Comparison of ENCODE assay signal across 8 cellular contexts in genomic region chr22:37519268-37520195, GRCh38. TPM values are rescaled to one million over a fixed set of nuclear protein-coding genes. Genes with fewer than 3 reads are reported as not detected.
DNase-seq lines count a peak whose midpoint lies in the region; ATAC-seq and TF ChIP-seq lines count a peak whose summit lies in the region.

Gene CARD10 (minus strand): TSS chr22:37519415. CDS start chr22:37519200, 215 bp downstream.

- DNase-seq in GM06990 (ENCODE audit: extremely low read depth, insufficient read length) (no peak), OCI-M1 (lab: John Stamatoyannopoulos, UW) (peak; percentile 23), dermis blood vessel endothelial cell (peak; percentile 48), memory B cell (ENCODE audit: low spot score in 2 of 2) (peak in 1 of 2 donors; percentile 27)
- no peak for DNase-seq in activated CD8-positive, alpha-beta memory T cell treated with anti-CD3 and anti-CD28 coated beads, Interleukin-2, amount 50 U/mL, for 4 hours

- ATAC-seq in memory B cell (ENCODE audit: low read depth) (peak; percentile 57), HG03378 (IDR thresholded peaks at IDR 0.05; ENCODE audit: unreplicated experiment) (no peak), HG02981 (IDR thresholded peaks at IDR 0.05; ENCODE audit: unreplicated experiment) (no peak)

- no peaks in the 10 kb centered on the region for H3K4me1 ChIP-seq in urinary bladder (ENCODE audit: insufficient read depth)

- no peak within 1 kb of the TSS for H3K27ac Mint-ChIP-seq in memory B cell

- H3K27me3 ChIP-seq in GM06990 (replicated peaks; ENCODE audit: control insufficient read depth, insufficient read depth, low read length), result no peaks in the 10 kb centered on the region; the same call in none of the 2 replicates

- peaks cover 2% of the 10 kb centered on the region for H3K36me3 Mint-ChIP-seq in memory B cell

- H3K27me3 Mint-ChIP-seq in memory B cell, result peaks cover 25% of the 10 kb centered on the region

- WGBS in urinary bladder, result 4% methylated on average over 97 of the region's 99 CpGs

- no peak for TF ChIP-seq CTCF in GM06990 (IDR thresholded peaks at IDR 0.05; ENCODE audit: insufficient read depth, low read length, poor library complexity, severe bottlenecking)

- H3K4me3 ChIP-seq in GM06990 (replicated peaks; ENCODE audit: low read depth, low read length) (peak within 1 kb of the TSS; percentile 26), urinary bladder (ENCODE audit: low read depth, low read length) (peak within 1 kb of the TSS; percentile 60)

- H3K36me3 ChIP-seq in GM06990 (ENCODE audit: control insufficient read depth, insufficient read depth, low read length), result no peaks in the 10 kb centered on the region
- no peaks in the 10 kb centered on the region for H3K36me3 ChIP-seq in urinary bladder (ENCODE audit: insufficient read depth)

- H3K9me3 Mint-ChIP-seq in memory B cell, result peaks cover 4% of the 10 kb centered on the region

- no peak within 1 kb of the TSS for H3K27ac ChIP-seq in urinary bladder (ENCODE audit: low read depth)

- H3K4me3 Mint-ChIP-seq in memory B cell, result peak within 1 kb of the TSS; percentile 79

- H3K4me1 Mint-ChIP-seq in memory B cell, result no peaks in the 10 kb centered on the region

RNA-seq across cellular contexts. Expression of gene CARD10, which starts in this region (rescaled TPM):
- 55.8 and 61.6 TPM in 2 replicates for total RNA-seq in dermis blood vessel endothelial cell
- 4.5 TPM for total RNA-seq in urinary bladder
- 16.6 TPM for polyA plus RNA-seq in urinary bladder

Comparison
In these comparisons a context has a peak if more than half of its experiments do, and no peak if none do; other contexts are left out.
1. RNA of gene CARD10 (total RNA-seq): 55.8 to 61.6 TPM in dermis blood vessel endothelial cell; 4.5 TPM in urinary bladder (single experiment); every median in the first group is over 10 times any median in the second.
2. DNase-seq: peak in OCI-M1 (single experiment) and dermis blood vessel endothelial cell (single experiment); none in GM06990 (single experiment) and activated CD8-positive, alpha-beta memory T cell treated with anti-CD3 and anti-CD28 coated beads, Interleukin-2, amount 50 U/mL, for 4 hours (single experiment).